Comparison of ENCODE assay signal across 8 cellular contexts in genomic region chr10:44879531-44879899, GRCh38. TPM values are rescaled to one million over a fixed set of nuclear protein-coding genes. Genes with fewer than 3 reads are reported as not detected.
DNase-seq lines count a peak whose midpoint lies in the region; ATAC-seq, FAIRE-seq and TF ChIP-seq lines count a peak whose summit lies in the region.

No MANE protein-coding gene starts in this region.

- peak overlapping the region in 4 of 11 experiments; percentile 5 to 23 (median 8); a peak in 3 of 22 replicates for H3K27ac ChIP-seq in BLaER1 treated with 17β-estradiol and CSF1 and Interleukin-3, amounts not matched to agents 10 nM and 100 nM
- no peak overlapping the region for H3K27ac ChIP-seq in osteoblast (ENCODE audit: low read depth, low read length)

- H2AFZ ChIP-seq in osteoblast (ENCODE audit: low read length): peak overlapping the region; percentile 97

- H3K27me3 Mint-ChIP-seq in activated CD4-positive, alpha-beta memory T cell treated with anti-CD3 and anti-CD28 coated beads for 36 hours: peaks cover 8% of the 10 kb centered on the region

- H3K79me2 ChIP-seq in osteoblast (ENCODE audit: insufficient read depth, low read length): no peaks in the 10 kb centered on the region

- CTCF ChIA-PET in activated CD4-positive, alpha-beta memory T cell treated with anti-CD3 and anti-CD28 coated beads for 36 hours (lab: Charles Lee): interaction anchor here (1.0 to 3.4 kb wide), 3 partner anchors 9 to 22 kb away, joined by 3 to 21 read pairs (median 7); no protein-coding TSS in a partner anchor

- H3K4me3 ChIP-seq in BLaER1 treated with 17β-estradiol and CSF1 and Interleukin-3, amounts not matched to agents 10 nM and 100 nM: peak overlapping the region in 7 of 10 experiments; percentile 44 to 59 (median 51); a peak in 9 of 20 replicates
- H3K4me3 ChIP-seq in osteoblast (ENCODE audit: insufficient read depth, low read length): peak overlapping the region; percentile 69

- POLR2A ChIA-PET in activated CD4-positive, alpha-beta memory T cell treated with anti-CD3 and anti-CD28 coated beads for 36 hours (lab: Charles Lee): no interaction called here

- FAIRE-seq in H54 (lab: Jason Lieb, UNC): no peak

- intact Hi-C loops in activated CD4-positive, alpha-beta memory T cell treated with anti-CD3 and anti-CD28 coated beads for 36 hours (cut with micrococcal nuclease): no loop called here
- intact Hi-C loops in Right ventricle myocardium inferior (cut with DNase I): loop anchor here (10.0 kb wide), 1 partner anchor 95 kb away; the partner anchor contains the start of gene DEPP1

- no peak for TF ChIP-seq CTCF in osteoblast (IDR thresholded peaks at IDR 0.05; ENCODE audit: extremely low read depth, low read depth, low read length)

- H3K36me3 Mint-ChIP-seq in activated CD4-positive, alpha-beta memory T cell treated with anti-CD3 and anti-CD28 coated beads for 36 hours: no peaks in the 10 kb centered on the region

- peak overlapping the region; percentile 82 for H3K4me3 Mint-ChIP-seq in activated CD4-positive, alpha-beta memory T cell treated with anti-CD3 and anti-CD28 coated beads for 36 hours

- H3K36me3 ChIP-seq in BLaER1 treated with 17β-estradiol and CSF1 and Interleukin-3, amounts not matched to agents 10 nM and 100 nM: no peaks in the 10 kb centered on the region
- no peaks in the 10 kb centered on the region for H3K36me3 ChIP-seq in osteoblast (ENCODE audit: insufficient read depth, low read length)

- peak; percentile 18 for ATAC-seq in Right ventricle myocardium inferior
- ATAC-seq in GM21367 (IDR thresholded peaks at IDR 0.05; ENCODE audit: unreplicated experiment): no peak
- no peak for ATAC-seq in HG03565 (IDR thresholded peaks at IDR 0.05; ENCODE audit: unreplicated experiment)

- peak overlapping the region in 9 of 11 experiments; percentile 27 to 65 (median 53); a peak in 12 of 22 replicates for H3K9ac ChIP-seq in BLaER1 treated with 17β-estradiol and CSF1 and Interleukin-3, amounts not matched to agents 10 nM and 100 nM

- H3K27ac Mint-ChIP-seq in activated CD4-positive, alpha-beta memory T cell treated with anti-CD3 and anti-CD28 coated beads for 36 hours: no peak overlapping the region

- H4K20me1 ChIP-seq in BLaER1 treated with 17β-estradiol and CSF1 and Interleukin-3, amounts not matched to agents 10 nM and 100 nM: no peaks in the 10 kb centered on the region
- no peaks in the 10 kb centered on the region for H4K20me1 ChIP-seq in osteoblast (ENCODE audit: insufficient read depth, low read length)

- H3K9me3 Mint-ChIP-seq in activated CD4-positive, alpha-beta memory T cell treated with anti-CD3 and anti-CD28 coated beads for 36 hours: no peaks in the 10 kb centered on the region

- H3K4me1 Mint-ChIP-seq in activated CD4-positive, alpha-beta memory T cell treated with anti-CD3 and anti-CD28 coated beads for 36 hours (ENCODE audit: low read depth): peaks cover 10% of the 10 kb centered on the region

- peaks cover 30 to 49% (median 43%) of the 10 kb centered on the region in 10 experiments for H3K4me1 ChIP-seq in BLaER1 treated with 17β-estradiol and CSF1 and Interleukin-3, amounts not matched to agents 10 nM and 100 nM
- peaks cover 14% of the 10 kb centered on the region for H3K4me1 ChIP-seq in osteoblast (ENCODE audit: insufficient read depth, low read length)

- H3K4me2 ChIP-seq in BLaER1 treated with 17β-estradiol and CSF1 and Interleukin-3, amounts not matched to agents 10 nM and 100 nM: peak overlapping the region; percentile 74 to 93 (median 87)
- H3K4me2 ChIP-seq in osteoblast (ENCODE audit: insufficient read depth, low read length): peak overlapping the region; percentile 99

- H3K27me3 ChIP-seq in BLaER1 treated with 17β-estradiol and CSF1 and Interleukin-3, amounts not matched to agents 10 nM and 100 nM: peaks cover 0 to 5% (median 0%) of the 10 kb centered on the region in 11 experiments; a peak in 2 of 22 replicates
- H3K27me3 ChIP-seq in osteoblast (ENCODE audit: insufficient read depth, low read length): peaks cover 7% of the 10 kb centered on the region

- TF ChIP-seq POLR2A in H54 (IDR thresholded peaks at IDR 0.05; ENCODE audit: low read depth, low read length): no peak

- no peaks in the 10 kb centered on the region for H3K9me3 ChIP-seq in BLaER1 treated with 17β-estradiol and CSF1 and Interleukin-3, amounts not matched to agents 10 nM and 100 nM (replicated peaks in 1 of 11)
- H3K9me3 ChIP-seq in osteoblast (ENCODE audit: low read depth, low read length): no peaks in the 10 kb centered on the region

- no peak for DNase-seq in activated CD4-positive, alpha-beta memory T cell treated with anti-CD3 and anti-CD28 coated beads for 36 hours
- DNase-seq in Right ventricle myocardium inferior (ENCODE audit: missing footprints) (peak; percentile 69), osteoblast (ENCODE audit: insufficient read length, low spot score, missing footprints) (no peak), H54 (ENCODE audit: insufficient read length, low spot score) (no peak), H4 (ENCODE audit: low spot score) (no peak)

RNA-seq across cellular contexts. Expression of gene TMEM72, which starts 31.6 kb away (rescaled TPM):
- total RNA-seq in activated CD4-positive, alpha-beta memory T cell treated with anti-CD3 and anti-CD28 coated beads for 36 hours: not detected
- total RNA-seq in Right ventricle myocardium inferior: not detected
- total RNA-seq in osteoblast: not detected in 2 replicates
- not detected in 2 replicates for total RNA-seq in H4 (2014; rRNA removed; shearing (Covaris generic))
